Comparison of ENCODE assay signal across 23 cellular contexts in genomic region chr2:239085201-239085992, GRCh38.
DNase-seq lines count a peak whose midpoint lies in the region; ATAC-seq lines count a peak whose summit lies in the region.
"Had no signal": no experiment of that assay in that cellular context is flagged by ENCODE, and none has a peak within 500 bp of the region (broad histone marks: within the 10 kb centered on the region; RNA-seq: fewer than 3 reads in every experiment).

No MANE protein-coding gene starts in this region.

- no peak overlapping the region for H3K4me3 ChIP-seq in H7 (ENCODE audit: insufficient read depth, low read depth, low read length)
- H3K4me3 ChIP-seq: SJSA1 had no signal

- H3K9me3 Mint-ChIP-seq in stimulated activated effector memory CD8-positive, alpha-beta T cell treated with anti-CD3 and anti-CD28 coated beads, Interleukin-12 subunit alpha, Interleukin-12 subunit beta, amount 100 ng/mL, for 72 hours: no peaks in the 10 kb centered on the region
- no peaks in the 10 kb centered on the region for H3K9me3 Mint-ChIP-seq in activated CD4-positive, alpha-beta T cell treated with anti-CD3 and anti-CD28 coated beads, Interleukin-2, amount 10 ng/mL, durations not matched to agents 24 days and 14 days
- H3K9me3 Mint-ChIP-seq: activated B cell treated with CpG ODN at 0.5 μM for 24 hours; activated T-cell treated with anti-CD3 and anti-CD28 coated beads, Interleukin-2, amount 50 U/mL, for 4 hours; stimulated activated memory B cell treated with anti-CD40 and anti-IgM and Interleukin-4, amounts not matched to agents 10 μg/mL and 1 μg/mL and 100 μg/mL, for 72 hours had no signal

- no peak for ATAC-seq in T-helper 17 cell
- ATAC-seq in stimulated activated effector memory CD8-positive, alpha-beta T cell treated with anti-CD3 and anti-CD28 coated beads, Interleukin-12 subunit alpha, Interleukin-12 subunit beta, amount 100 ng/mL, for 72 hours: no peak
- no peak for ATAC-seq in GM21717 (IDR thresholded peaks at IDR 0.05; ENCODE audit: unreplicated experiment)
- ATAC-seq: activated T-cell treated with anti-CD3 and anti-CD28 coated beads, Interleukin-2, amount 50 U/mL, for 4 hours; HCT116; left ventricle myocardium superior; stimulated activated memory B cell treated with anti-CD40 and anti-IgM and Interleukin-4, amounts not matched to agents 10 μg/mL and 1 μg/mL and 100 μg/mL, for 72 hours had no signal

- H3K36me3 ChIP-seq in H7 (replicated peaks; ENCODE audit: control insufficient read depth, insufficient read depth, low read length): no peaks in the 10 kb centered on the region; the same call in none of the 2 replicates
- H3K36me3 ChIP-seq: SJSA1 had no signal

- H3K9me3 ChIP-seq in T-helper 17 cell (ENCODE audit: control insufficient read depth, low read length, poor library complexity, severe bottlenecking): no peaks in the 10 kb centered on the region
- H3K9me3 ChIP-seq: SJSA1 had no signal

- no peak for DNase-seq in T-helper 17 cell
- no peak for DNase-seq in stimulated activated effector memory CD8-positive, alpha-beta T cell treated with anti-CD3 and anti-CD28 coated beads, Interleukin-12 subunit alpha, Interleukin-12 subunit beta, amount 100 ng/mL, for 72 hours (ENCODE audit: low spot score in 2 of 2)
- no peak for DNase-seq in activated CD4-positive, alpha-beta T cell treated with anti-CD3 and anti-CD28 coated beads, Interleukin-2, amount 10 ng/mL, durations not matched to agents 24 days and 14 days
- DNase-seq in NCI-H1694 (lab: John Stamatoyannopoulos, UW): no peak
- DNase-seq in H7: no peak
- DNase-seq: activated B cell treated with CpG ODN at 0.5 μM for 24 hours; activated CD4-positive, alpha-beta T cell treated with anti-CD3 and anti-CD28 coated beads, Interleukin-2, amount 50 U/mL, for 1 hour; activated gamma-delta T cell treated with Interleukin-2 at 50 U/mL for 16 hours; activated T-cell treated with anti-CD3 and anti-CD28 coated beads, Interleukin-2, amount 50 U/mL, for 4 hours; DMS79 treated with DMSO at 0.1 percent for 48 hours; GDM1; IMR-90; islet precursor cell; left ventricle myocardium superior; NCI-H146; NCI-H446 treated with DMSO at 0.1 percent for 48 hours had no signal

- no peak overlapping the region for H3K4me3 Mint-ChIP-seq in T-helper 17 cell
- H3K4me3 Mint-ChIP-seq in stimulated activated effector memory CD8-positive, alpha-beta T cell treated with anti-CD3 and anti-CD28 coated beads, Interleukin-12 subunit alpha, Interleukin-12 subunit beta, amount 100 ng/mL, for 72 hours: no peak overlapping the region
- H3K4me3 Mint-ChIP-seq in activated CD4-positive, alpha-beta T cell treated with anti-CD3 and anti-CD28 coated beads, Interleukin-2, amount 10 ng/mL, durations not matched to agents 24 days and 14 days: no peak overlapping the region
- H3K4me3 Mint-ChIP-seq: activated B cell treated with CpG ODN at 0.5 μM for 24 hours; activated T-cell treated with anti-CD3 and anti-CD28 coated beads, Interleukin-2, amount 50 U/mL, for 4 hours; stimulated activated memory B cell treated with anti-CD40 and anti-IgM and Interleukin-4, amounts not matched to agents 10 μg/mL and 1 μg/mL and 100 μg/mL, for 72 hours had no signal

- H3K27me3 ChIP-seq in layer of hippocampus (ENCODE audit: control insufficient read depth, insufficient read depth, low read length) (no peaks in the 10 kb centered on the region), H7 (ENCODE audit: control insufficient read depth, insufficient read depth, low read length) (no peaks in the 10 kb centered on the region)
- H3K27me3 ChIP-seq: SJSA1 had no signal

- H3K27ac ChIP-seq in cingulate gyrus (ENCODE audit: low read depth, low read length) (peak overlapping the region; percentile 22), layer of hippocampus (ENCODE audit: low read depth, low read length) (peak overlapping the region; percentile 23)
- H3K27ac ChIP-seq: RWPE1, SJSA1 had no signal

- H3K36me3 Mint-ChIP-seq in T-helper 17 cell (ENCODE audit: low read depth): peaks cover 6% of the 10 kb centered on the region
- H3K36me3 Mint-ChIP-seq in stimulated activated effector memory CD8-positive, alpha-beta T cell treated with anti-CD3 and anti-CD28 coated beads, Interleukin-12 subunit alpha, Interleukin-12 subunit beta, amount 100 ng/mL, for 72 hours: peaks cover 17% of the 10 kb centered on the region
- H3K36me3 Mint-ChIP-seq in activated CD4-positive, alpha-beta T cell treated with anti-CD3 and anti-CD28 coated beads, Interleukin-2, amount 10 ng/mL, durations not matched to agents 24 days and 14 days (ENCODE audit: low read depth): peaks cover 11% of the 10 kb centered on the region

- intact Hi-C loops in activated CD4-positive, alpha-beta T cell treated with anti-CD3 and anti-CD28 coated beads, Interleukin-2, amount 10 ng/mL, durations not matched to agents 24 days and 14 days (cut with micrococcal nuclease): no loop called here

- peak overlapping the region; percentile 65 for H3K27ac Mint-ChIP-seq in T-helper 17 cell
- peak overlapping the region; percentile 57 for H3K27ac Mint-ChIP-seq in stimulated activated effector memory CD8-positive, alpha-beta T cell treated with anti-CD3 and anti-CD28 coated beads, Interleukin-12 subunit alpha, Interleukin-12 subunit beta, amount 100 ng/mL, for 72 hours
- no peak overlapping the region for H3K27ac Mint-ChIP-seq in activated CD4-positive, alpha-beta T cell treated with anti-CD3 and anti-CD28 coated beads, Interleukin-2, amount 10 ng/mL, durations not matched to agents 24 days and 14 days
- H3K27ac Mint-ChIP-seq: activated B cell treated with CpG ODN at 0.5 μM for 24 hours; stimulated activated memory B cell treated with anti-CD40 and anti-IgM and Interleukin-4, amounts not matched to agents 10 μg/mL and 1 μg/mL and 100 μg/mL, for 72 hours had no signal

- H3K4me1 Mint-ChIP-seq in T-helper 17 cell: peaks cover 11% of the 10 kb centered on the region
- peaks cover 6% of the 10 kb centered on the region for H3K4me1 Mint-ChIP-seq in stimulated activated effector memory CD8-positive, alpha-beta T cell treated with anti-CD3 and anti-CD28 coated beads, Interleukin-12 subunit alpha, Interleukin-12 subunit beta, amount 100 ng/mL, for 72 hours
- H3K4me1 Mint-ChIP-seq in activated CD4-positive, alpha-beta T cell treated with anti-CD3 and anti-CD28 coated beads, Interleukin-2, amount 10 ng/mL, durations not matched to agents 24 days and 14 days: no peaks in the 10 kb centered on the region
- H3K4me1 Mint-ChIP-seq: activated B cell treated with CpG ODN at 0.5 μM for 24 hours; stimulated activated memory B cell treated with anti-CD40 and anti-IgM and Interleukin-4, amounts not matched to agents 10 μg/mL and 1 μg/mL and 100 μg/mL, for 72 hours had no signal

- H3K27me3 Mint-ChIP-seq in T-helper 17 cell: no peaks in the 10 kb centered on the region
- no peaks in the 10 kb centered on the region for H3K27me3 Mint-ChIP-seq in activated CD4-positive, alpha-beta T cell treated with anti-CD3 and anti-CD28 coated beads, Interleukin-2, amount 10 ng/mL, durations not matched to agents 24 days and 14 days
- H3K27me3 Mint-ChIP-seq: activated B cell treated with CpG ODN at 0.5 μM for 24 hours; stimulated activated memory B cell treated with anti-CD40 and anti-IgM and Interleukin-4, amounts not matched to agents 10 μg/mL and 1 μg/mL and 100 μg/mL, for 72 hours had no signal
